7 cellular contexts compared by ENCODE assay signal in genomic region chr18:616380-616995, GRCh38. TPM values are rescaled to one million over a fixed set of nuclear protein-coding genes. Genes with fewer than 3 reads are reported as not detected.
A peak's percentile ranks its signal among the peaks of the same experiment; 100 is the strongest.
DNase-seq lines count a peak whose midpoint lies in the region; ATAC-seq and TF ChIP-seq lines count a peak whose summit lies in the region.

No MANE protein-coding gene starts in this region.

- ATAC-seq in SK-N-SH treated with all-trans-retinoic acid at 6 μM for 48 hours = peak; percentile 84

- no peak overlapping the region for H3K4me3 ChIP-seq in fibroblast of villous mesenchyme (ENCODE audit: low read depth, low read length)

- TF ChIP-seq CTCF in GM10248 (IDR thresholded peaks at IDR 0.05; ENCODE audit: control extremely low read depth, extremely low read depth, low read depth, missing control alignments) (peak; percentile 38), fibroblast of villous mesenchyme (IDR thresholded peaks at IDR 0.05; ENCODE audit: insufficient read depth, low read depth, low read length) (peak; percentile 74)

- POLR2A ChIA-PET in GM10248 (lab: Yijun Ruan, JAX) = no interaction called here

- CTCF ChIA-PET in GM10248 (lab: Yijun Ruan, JAX) = interaction anchor here (0.7 to 4.0 kb wide), 8 partner anchors 8 to 217 kb away, joined by 3 to 45 read pairs (median 5); no protein-coding TSS in a partner anchor

- DNase-seq in GM10248 (ENCODE audit: extremely low spot score) = peak; percentile 35
- peak; percentile 41 for DNase-seq in LHCN-M2 (ENCODE audit: low read depth)
- DNase-seq in fibroblast of villous mesenchyme (ENCODE audit: low read depth) = peak; percentile 62
- DNase-seq in pulmonary artery endothelial cell (ENCODE audit: low read depth, low spot score) = peak; percentile 3
- DNase-seq in epidermal melanocyte (ENCODE audit: insufficient read length, low spot score) = no peak
- DNase-seq in activated CD8-positive, alpha-beta memory T cell treated with anti-CD3 and anti-CD28 coated beads, Interleukin-2, amount 50 U/mL, for 48 hours = no peak

TF ChIP-seq in SK-N-SH treated with all-trans-retinoic acid at 6 μM for 48 hours, 23 proteins besides CTCF, POLR2A, EP300 and RAD21:
- TF ChIP-seq CSRNP3 (CRISPR knock-in tag; IDR thresholded peaks at IDR 0.05) (no peak), TCF4 (CRISPR knock-in tag; IDR thresholded peaks at IDR 0.05; ENCODE audit: borderline replicate concordance) (no peak), PATZ1 (CRISPR knock-in tag; IDR thresholded peaks at IDR 0.05; ENCODE audit: borderline replicate concordance) (no peak), ZNF565 (CRISPR knock-in tag; conservative IDR thresholded peaks at IDR 0.05; ENCODE audit: low read depth) (no peak)

RNA-seq across cellular contexts. Expression of gene CLUL1, which starts 19.7 kb away (rescaled TPM):
- total RNA-seq in LHCN-M2 (2014; rRNA removed) (not detected in 2 replicates), fibroblast of villous mesenchyme (not detected in 2 replicates), pulmonary artery endothelial cell (not detected in 2 replicates)
- polyA plus RNA-seq in LHCN-M2 (2012) = not detected

RNA-seq across cellular contexts. Expression of gene CETN1, which starts 36.3 kb away (rescaled TPM):
- total RNA-seq in LHCN-M2 (2014; rRNA removed) (not detected in 2 replicates), fibroblast of villous mesenchyme (not detected in 2 replicates), pulmonary artery endothelial cell (not detected in 2 replicates)
- polyA plus RNA-seq in LHCN-M2 (2012) = not detected

RNA-seq across cellular contexts. Expression of gene TYMS, which starts 41.0 kb away (rescaled TPM):
- 49.4 and 72.3 TPM in 2 replicates for total RNA-seq in LHCN-M2 (2014; rRNA removed)
- 152 TPM for polyA plus RNA-seq in LHCN-M2 (2012)
- 11.9 and 15.1 TPM in 2 replicates for total RNA-seq in fibroblast of villous mesenchyme
- 48.0 and 58.9 TPM in 2 replicates for total RNA-seq in pulmonary artery endothelial cell

Comparison
In these comparisons a context has a peak if more than half of its experiments do, and no peak if none do; other contexts are left out.
1. DNase-seq: peak in GM10248 (single experiment), LHCN-M2 (single experiment), fibroblast of villous mesenchyme (single experiment) and pulmonary artery endothelial cell (single experiment); none in epidermal melanocyte (single experiment) and activated CD8-positive, alpha-beta memory T cell treated with anti-CD3 and anti-CD28 coated beads, Interleukin-2, amount 50 U/mL, for 48 hours (single experiment).